In the genomic region with DNA sequence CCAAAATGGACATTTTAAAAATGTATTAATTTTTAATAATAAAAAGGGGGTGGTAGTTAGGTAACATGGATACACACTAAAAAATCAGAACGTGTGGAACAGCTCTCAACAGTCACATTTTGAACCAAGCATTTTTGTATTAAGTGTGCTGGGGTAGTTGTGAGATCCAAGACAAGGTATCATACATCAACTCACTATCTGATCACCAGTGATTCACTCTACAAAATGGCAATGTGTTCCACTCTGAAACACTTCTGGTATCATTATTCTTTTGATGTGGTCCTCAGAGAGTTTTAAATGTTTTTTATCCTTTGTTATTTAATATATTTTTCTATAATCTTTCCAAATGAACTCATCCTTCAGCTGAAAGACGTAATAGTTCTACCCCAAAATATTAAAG, we compare ENCODE assay signal across 4 cellular contexts.
"Had no signal": no experiment of that assay in that cellular context is flagged by ENCODE, and none has a peak within 500 bp of the region (broad histone marks: within the 10 kb centered on the region; RNA-seq: fewer than 3 reads in every experiment).

No MANE protein-coding gene starts in this region.

- H3K27ac Mint-ChIP-seq: GM23338, H9 had no signal

- DNase-seq: H9, HCEC 1CT, IMR-90 had no signal

- H3K9me3 Mint-ChIP-seq: H9 had no signal

- ATAC-seq: GM23338 had no signal

- H3K4me3 ChIP-seq: GM23338 had no signal

- H3K4me3 Mint-ChIP-seq: GM23338, H9 had no signal
